ENCODE assay signal across 25 cellular contexts in genomic region chr5:112196574-112196973, GRCh38.
"Had no signal": no experiment of that assay in that cellular context is flagged by ENCODE, and none has a peak within 500 bp of the region (broad histone marks: within the 10 kb centered on the region; RNA-seq: fewer than 3 reads in every experiment).

No MANE protein-coding gene starts in this region.

- H3K4me1 ChIP-seq: sigmoid colon, stomach, testis, tibial artery, upper lobe of right lung had no signal

- H3K27ac ChIP-seq: heart right ventricle, hepatocyte, left ventricle myocardium inferior, ovary, sigmoid colon, stomach, testis, tibial artery, upper lobe of right lung had no signal

- H3K36me3 ChIP-seq: ovary, sigmoid colon had no signal

- DNase-seq: heart right ventricle; islet precursor cell; kidney glomerular epithelial cell; left colon; left ventricle myocardium inferior; midbrain; mucosa of descending colon; naive thymus-derived CD4-positive, alpha-beta T cell; ovary; retina; right cardiac atrium; sigmoid colon; small intestine; stimulated activated CD4-positive, alpha-beta T cell treated with anti-CD3 and anti-CD28 coated beads, Interleukin-1b, Interleukin-23, amount 100 ng/mL, for 48 hours; stimulated activated CD4-positive, alpha-beta T cell treated with anti-CD3 and anti-CD28 coated beads, Interleukin-2, amount 100 ng/mL, for 48 hours; stimulated activated CD4-positive, alpha-beta T cell treated with anti-CD3 and anti-CD28 coated beads, Interleukin-4, amount 100 ng/mL, for 4 hours; stimulated activated CD8-positive, alpha-beta memory T cell treated with anti-CD3 and anti-CD28 coated beads, Interleukin-4, amount 100 ng/mL, for 48 hours; stimulated activated naive B cell treated with anti-CD40 and anti-IgM and Interleukin-4, amounts not matched to agents 10 μg/mL and 1 μg/mL and 100 μg/mL, for 72 hours; stimulated activated naive CD8-positive, alpha-beta T cell treated with anti-CD3 and anti-CD28 coated beads, Interleukin-15, Interleukin-2, amounts not matched to agents 100 U/mL and 50 U/mL, for 24 hours; stomach; testis; tibial artery; upper lobe of right lung had no signal

- H3K9me3 ChIP-seq: heart right ventricle, left ventricle myocardium inferior, mucosa of descending colon, ovary, sigmoid colon, stomach, testis, tibial artery, upper lobe of right lung had no signal

- ATAC-seq: heart right ventricle; left colon; mucosa of descending colon; naive thymus-derived CD4-positive, alpha-beta T cell; natural killer cell treated with Interleukin-12 subunit alpha and Interleukin-12 subunit beta and Interleukin-15 and Interleukin-18, amount 100 ng/mL, for 72 hours; stimulated activated naive B cell treated with anti-CD40 and anti-IgM and Interleukin-4, amounts not matched to agents 10 μg/mL and 1 μg/mL and 100 μg/mL, for 72 hours; stimulated activated naive CD8-positive, alpha-beta T cell treated with anti-CD3 and anti-CD28 coated beads, Interleukin-15, Interleukin-2, amounts not matched to agents 100 U/mL and 50 U/mL, for 24 hours; upper lobe of right lung had no signal

- H3K27me3 ChIP-seq: heart right ventricle, hepatocyte, ovary, sigmoid colon, stomach, testis, tibial artery, upper lobe of right lung had no signal

- H3K4me3 ChIP-seq: heart right ventricle, hepatocyte, left ventricle myocardium inferior, mucosa of descending colon, ovary, sigmoid colon, stomach, testis, tibial artery, upper lobe of right lung had no signal
